Comparison of ENCODE assay signal across 10 cellular contexts in genomic region chr16:20866792-20867191, GRCh38. TPM values are rescaled to one million over a fixed set of nuclear protein-coding genes. Genes with fewer than 3 reads are reported as not detected.
DNase-seq lines count a peak whose midpoint lies in the region; ATAC-seq and TF ChIP-seq lines count a peak whose summit lies in the region.
"Had no signal": no experiment of that assay in that cellular context is flagged by ENCODE, and none has a peak within 500 bp of the region (broad histone marks: within the 10 kb centered on the region; RNA-seq: fewer than 3 reads in every experiment).

No MANE protein-coding gene starts in this region.

- H3F3A ChIP-seq in SK-N-SH (replicated peaks; ENCODE audit: insufficient read depth): peaks cover 21% of the 10 kb centered on the region

- H3K36me3 Mint-ChIP-seq in stimulated activated naive B cell treated with anti-CD40 and anti-IgM and Interleukin-4, amounts not matched to agents 10 μg/mL and 1 μg/mL and 100 μg/mL, for 72 hours: peaks cover 23 to 29% of the 10 kb centered on the region in 2 donors

- H3K4me2 ChIP-seq in SK-N-SH (peak overlapping the region; percentile 56; the same call in 1 of the 2 replicates), hepatocyte (no peak overlapping the region)

- intact Hi-C loops in adrenal gland (cut with DNase I): no loop called here

- H3K79me2 ChIP-seq in SK-N-SH (ENCODE audit: insufficient read depth) (peaks cover 84% of the 10 kb centered on the region), hepatocyte (peaks cover 94% of the 10 kb centered on the region)

- no peak for TF ChIP-seq EP300 in SK-N-SH (IDR thresholded peaks at IDR 0.05; ENCODE audit: borderline replicate concordance in 1 of 2, low read depth in 1 of 2, low read length in 1 of 2)

- H3K9ac ChIP-seq in SK-N-SH: no peak overlapping the region

- no peaks in the 10 kb centered on the region for H3K27me3 ChIP-seq in SK-N-SH (ENCODE audit: insufficient read depth)
- no peaks in the 10 kb centered on the region for H3K27me3 ChIP-seq in adrenal gland
- H3K27me3 ChIP-seq in hepatocyte: no peaks in the 10 kb centered on the region

- H4K20me1 ChIP-seq in SK-N-SH (ENCODE audit: insufficient read depth) (no peaks in the 10 kb centered on the region), hepatocyte (ENCODE audit: insufficient read depth, poor library complexity, severe bottlenecking) (peaks cover 47% of the 10 kb centered on the region)

- no peak for TF ChIP-seq RAD21 in SK-N-SH (IDR thresholded peaks at IDR 0.05; ENCODE audit: low read length)

- H3K27me3 Mint-ChIP-seq in stimulated activated naive B cell treated with anti-CD40 and anti-IgM and Interleukin-4, amounts not matched to agents 10 μg/mL and 1 μg/mL and 100 μg/mL, for 72 hours: no peaks in the 10 kb centered on the region

- no peak overlapping the region for H3K4me3 Mint-ChIP-seq in stimulated activated naive B cell treated with anti-CD40 and anti-IgM and Interleukin-4, amounts not matched to agents 10 μg/mL and 1 μg/mL and 100 μg/mL, for 72 hours

- ATAC-seq in SK-N-SH treated with all-trans-retinoic acid at 6 μM for 48 hours: no peak
- no peak for ATAC-seq in stimulated activated naive B cell treated with anti-CD40 and anti-IgM and Interleukin-4, amounts not matched to agents 10 μg/mL and 1 μg/mL and 100 μg/mL, for 72 hours (replicated peaks)
- no peak for ATAC-seq in HG03469 (IDR thresholded peaks at IDR 0.05; ENCODE audit: unreplicated experiment)

- POLR2A ChIA-PET in SK-N-SH (lab: Yijun Ruan, JAX): interaction anchor here (2.1 kb wide), 1 partner anchor 33 kb away, joined by 7 read pairs; the partner anchor contains the start of gene DCUN1D3

- H3K27ac ChIP-seq in SK-N-SH (ENCODE audit: low read depth in 2 of 2, low read length in 1 of 2) (peak overlapping the region; percentile 90 to 96), adrenal gland (peak overlapping the region; percentile 50 to 85 (median 84)), hepatocyte (peak overlapping the region; percentile 78)

- H3K4me1 ChIP-seq in SK-N-SH (ENCODE audit: control insufficient read depth in 1 of 2, insufficient read depth in 2 of 2, low read depth in 1 of 2, low read length in 1 of 2) (peaks cover 36 to 41% of the 10 kb centered on the region in 2 experiments), adrenal gland (replicated peaks in 1 of 2) (peaks cover 57 to 77% of the 10 kb centered on the region in 2 donors), hepatocyte (ENCODE audit: insufficient read depth) (peaks cover 30% of the 10 kb centered on the region)

- CTCF ChIA-PET in SK-N-SH (lab: Yijun Ruan, JAX): interaction anchor here (0.7 to 4.8 kb wide), 5 partner anchors 10 to 22 kb away, joined by 3 to 23 read pairs (median 4); no protein-coding TSS in a partner anchor

- no peak overlapping the region for H3K4me3 ChIP-seq in SK-N-SH (ENCODE audit: low read depth in 2 of 2, low read length in 1 of 2)
- H3K4me3 ChIP-seq in adrenal gland: no peak overlapping the region
- no peak overlapping the region for H3K4me3 ChIP-seq in hepatocyte

- H2AFZ ChIP-seq in SK-N-SH (ENCODE audit: low read depth) (no peak overlapping the region), hepatocyte (no peak overlapping the region)

- H3K9me2 ChIP-seq in SK-N-SH (no peaks in the 10 kb centered on the region), hepatocyte (replicated peaks; ENCODE audit: insufficient read depth) (no peaks in the 10 kb centered on the region)

- TF ChIP-seq CTCF in SK-N-SH (IDR thresholded peaks at IDR 0.05) (no peak), adrenal gland (IDR thresholded peaks at IDR 0.05) (no peak), hepatocyte (IDR thresholded peaks at IDR 0.05; ENCODE audit: poor library complexity) (no peak)

- H3K9me3 ChIP-seq in SK-N-SH (no peaks in the 10 kb centered on the region), adrenal gland (replicated peaks in 1 of 3) (no peaks in the 10 kb centered on the region), hepatocyte (ENCODE audit: low read depth) (no peaks in the 10 kb centered on the region)

- peaks cover 4 to 5% of the 10 kb centered on the region in 2 experiments for H3K36me3 ChIP-seq in SK-N-SH (replicated peaks in 1 of 2; ENCODE audit: control insufficient read depth in 1 of 2, insufficient read depth in 2 of 2, low read length in 1 of 2)
- peaks cover 0 to 6% of the 10 kb centered on the region in 2 donors for H3K36me3 ChIP-seq in adrenal gland (replicated peaks in 1 of 2)
- H3K36me3 ChIP-seq in hepatocyte (replicated peaks; ENCODE audit: insufficient read depth, low read depth): no peaks in the 10 kb centered on the region

- WGBS in SK-N-SH (ENCODE audit: low lambda C conversion rate): 70% methylated on average over 3 of the region's 3 CpGs
- 41 to 54% (median 43%) methylated on average over 3 of the region's 3 CpGs for WGBS in adrenal gland, 4 donors
- WGBS in hepatocyte (ENCODE audit: low lambda C conversion rate, missing lambda C conversion rate): 97% methylated on average over 3 of the region's 3 CpGs

- H3K4me1 Mint-ChIP-seq in stimulated activated naive B cell treated with anti-CD40 and anti-IgM and Interleukin-4, amounts not matched to agents 10 μg/mL and 1 μg/mL and 100 μg/mL, for 72 hours: peaks cover 8 to 19% of the 10 kb centered on the region in 2 donors

- peak overlapping the region; percentile 52 for H3K27ac Mint-ChIP-seq in stimulated activated naive B cell treated with anti-CD40 and anti-IgM and Interleukin-4, amounts not matched to agents 10 μg/mL and 1 μg/mL and 100 μg/mL, for 72 hours

- no peak for DNase-seq in SK-N-SH
- DNase-seq in adrenal gland: peak; percentile 81 to 91 (median 83)
- DNase-seq in hepatocyte (ENCODE audit: low spot score): no peak
- DNase-seq in stimulated activated naive B cell treated with anti-CD40 and anti-IgM and Interleukin-4, amounts not matched to agents 10 μg/mL and 1 μg/mL and 100 μg/mL, for 72 hours: no peak
- DNase-seq in GM19240 (ENCODE audit: insufficient read length, low spot score): no peak
- no peak for DNase-seq in SKM-1 (lab: John Stamatoyannopoulos, UW; ENCODE audit: unreplicated experiment)
- DNase-seq: DND-41, NCI-H1417 treated with DMSO at 0.1 percent for 48 hours had no signal

- peaks cover 0 to 2% of the 10 kb centered on the region in 2 donors for H3K9me3 Mint-ChIP-seq in stimulated activated naive B cell treated with anti-CD40 and anti-IgM and Interleukin-4, amounts not matched to agents 10 μg/mL and 1 μg/mL and 100 μg/mL, for 72 hours

- no peak for TF ChIP-seq POLR2A in adrenal gland (IDR thresholded peaks at IDR 0.05)

TF ChIP-seq in SK-N-SH, 30 proteins besides CTCF, POLR2A, EP300 and RAD21 (continues in another document):
- TF ChIP-seq TAF1 (IDR thresholded peaks at IDR 0.05; ENCODE audit: borderline replicate concordance, low read depth, low read length): no peak
- TF ChIP-seq, protein P1, sequence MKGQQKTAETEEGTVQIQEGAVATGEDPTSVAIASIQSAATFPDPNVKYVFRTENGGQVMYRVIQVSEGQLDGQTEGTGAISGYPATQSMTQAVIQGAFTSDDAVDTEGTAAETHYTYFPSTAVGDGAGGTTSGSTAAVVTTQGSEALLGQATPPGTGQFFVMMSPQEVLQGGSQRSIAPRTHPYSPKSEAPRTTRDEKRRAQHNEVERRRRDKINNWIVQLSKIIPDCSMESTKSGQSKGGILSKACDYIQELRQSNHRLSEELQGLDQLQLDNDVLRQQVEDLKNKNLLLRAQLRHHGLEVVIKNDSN (IDR thresholded peaks at IDR 0.05; ENCODE audit: borderline replicate concordance, low read depth): no peak
- no peak for TF ChIP-seq GATA2 (CRISPR knock-in tag; IDR thresholded peaks at IDR 0.05)
- no peak for TF ChIP-seq TCF12 (IDR thresholded peaks at IDR 0.05)

TF ChIP-seq in SK-N-SH treated with all-trans-retinoic acid at 6 μM for 48 hours, 23 proteins besides CTCF, POLR2A, EP300 and RAD21 (continues in another document):
- no peak for TF ChIP-seq SNAI2 (CRISPR knock-in tag; IDR thresholded peaks at IDR 0.05)
- TF ChIP-seq ISL1 (CRISPR knock-in tag; IDR thresholded peaks at IDR 0.05): no peak
- no peak for TF ChIP-seq PPARA (CRISPR knock-in tag; IDR thresholded peaks at IDR 0.05; ENCODE audit: borderline replicate concordance)
- TF ChIP-seq PATZ1 (CRISPR knock-in tag; IDR thresholded peaks at IDR 0.05; ENCODE audit: borderline replicate concordance): no peak

RNA-seq across cellular contexts. Expression of gene DCUN1D3, which starts 33.4 kb away (rescaled TPM):
- polyA plus RNA-seq in SK-N-SH (2012; rRNA removed) (4.7 and 6.2 TPM in 2 replicates), adrenal gland (10 to 100 TPM in 1 of 3 donors, 1 to 10 TPM in 2; 7.2 to 12.3 (median 9.8) TPM), hepatocyte (10.3 and 15.0 TPM in 2 replicates)
- 4.5 and 4.7 TPM in 2 replicates for polyA plus RNA-seq in SK-N-SH (2012; cell fraction: cytosol; rRNA removed)
- polyA plus RNA-seq in SK-N-SH (2012; cell fraction: nucleus; rRNA removed): 6.8 and 7.8 TPM in 2 replicates
- total RNA-seq in adrenal gland (10 to 100 TPM; 18.8 to 47.2 (median 27.2) TPM), hepatocyte (38.1 and 40.3 TPM in 2 replicates)

RNA-seq across cellular contexts. Expression of gene LYRM1, which starts 33.8 kb away (rescaled TPM):
- polyA plus RNA-seq in SK-N-SH (2012; rRNA removed) (18.1 and 21.9 TPM in 2 replicates), adrenal gland (10 to 100 TPM; 35.0 to 74.0 (median 54.8) TPM), hepatocyte (48.9 and 57.3 TPM in 2 replicates)
- polyA plus RNA-seq in SK-N-SH (2012; cell fraction: cytosol; rRNA removed): 30.9 and 32.6 TPM in 2 replicates
- 2.8 and 8.5 TPM in 2 replicates for polyA plus RNA-seq in SK-N-SH (2012; cell fraction: nucleus; rRNA removed)
- total RNA-seq in adrenal gland (10 to 100 TPM; 18.0 to 64.4 (median 36.5) TPM), hepatocyte (60.0 and 61.5 TPM in 2 replicates)

Comparison
In these comparisons a context has a peak if more than half of its experiments do, and no peak if none do; other contexts are left out.
1. DNase-seq: peak in adrenal gland (7 of 7); none in SK-N-SH (single experiment), hepatocyte (single experiment), stimulated activated naive B cell treated with anti-CD40 and anti-IgM and Interleukin-4, amounts not matched to agents 10 μg/mL and 1 μg/mL and 100 μg/mL, for 72 hours (single experiment), GM19240 (single experiment) and SKM-1 (single experiment).
2. Peak in every context shown above with its lines, with median percentiles within 50 percentile points of each other: H3K27ac ChIP-seq.